Comparison of ENCODE assay signal across 23 cellular contexts in the genomic region with DNA sequence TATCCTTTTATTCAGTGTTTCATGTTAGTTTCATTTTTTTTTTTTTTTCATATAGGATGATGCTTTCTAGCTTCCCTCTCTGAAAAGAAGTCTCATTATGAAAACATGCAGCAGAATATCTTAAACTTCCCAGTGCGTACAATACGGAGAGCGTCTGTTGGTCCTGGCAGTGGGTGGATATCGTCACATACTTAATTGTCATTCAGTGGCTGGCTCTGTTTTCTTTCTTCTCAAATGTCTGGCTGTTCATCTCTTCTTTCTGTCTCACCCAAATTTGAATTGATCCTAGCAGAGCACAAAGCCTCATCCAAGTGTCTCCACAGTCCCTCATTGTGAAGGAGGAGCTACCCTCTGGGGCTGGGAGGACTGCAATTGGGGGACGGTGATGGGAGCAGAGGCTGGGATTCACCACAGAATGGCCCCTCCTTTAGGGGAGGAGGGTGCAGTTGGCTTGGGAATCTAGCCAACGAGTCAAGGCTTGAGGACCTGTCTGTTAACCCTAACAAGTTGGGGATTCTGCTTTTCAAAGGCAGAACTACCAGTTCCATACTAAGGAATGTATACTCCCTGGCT.
DNase-seq lines count a peak whose midpoint lies in the region; FAIRE-seq and TF ChIP-seq lines count a peak whose summit lies in the region.
"Had no signal": no experiment of that assay in that cellular context is flagged by ENCODE, and none has a peak within 500 bp of the region (broad histone marks: within the 10 kb centered on the region; RNA-seq: fewer than 3 reads in every experiment).

No MANE protein-coding gene starts in this region.

- intact Hi-C loops in Calu3 (cut with micrococcal nuclease; ENCODE audit: unreplicated experiment) = no loop called here

- DNase-seq in DMS79 treated with DMSO at 0.1 percent for 48 hours (lab: John Stamatoyannopoulos, UW) = peak; percentile 68
- DNase-seq in DMS79 (lab: John Stamatoyannopoulos, UW) = no peak
- peak; percentile 48 for DNase-seq in NCI-H1694 treated with DMSO at 0.1 percent for 48 hours (lab: John Stamatoyannopoulos, UW)
- peak; percentile 69 for DNase-seq in NCI-H510A treated with DMSO at 0.1 percent for 48 hours (lab: John Stamatoyannopoulos, UW)
- no peak for DNase-seq in neural progenitor cell (ENCODE audit: low spot score)
- DNase-seq in HTR-8/SVneo (ENCODE audit: insufficient read length, low spot score) = no peak
- DNase-seq in iPS-NIHi7 (ENCODE audit: extremely low spot score) = no peak
- no peak for DNase-seq in Calu3
- DNase-seq: ACHN; Caco-2; CD4-positive, alpha-beta memory T cell; GOT3; HCEC 1CT; KG1; NCI-H1105; NCI-H146; NCI-H748 treated with DMSO at 0.1 percent for 48 hours; SIG-M5; T-helper 1 cell had no signal

- H3F3A ChIP-seq in neural progenitor cell (ENCODE audit: low read depth) = no peaks in the 10 kb centered on the region

- H3K36me3 ChIP-seq in neural progenitor cell = no peaks in the 10 kb centered on the region
- H3K36me3 ChIP-seq: BLaER1 treated with 17β-estradiol and CSF1 and Interleukin-3, amounts not matched to agents 10 nM and 100 nM had no signal

- H3K27ac Mint-ChIP-seq in neural progenitor cell (peak overlapping the region; percentile 5), Calu3 (ENCODE audit: unreplicated experiment) (no peak overlapping the region)
- H3K27ac Mint-ChIP-seq: CD4-positive, alpha-beta memory T cell had no signal

- no peak overlapping the region for H3K27ac ChIP-seq in neural progenitor cell
- H3K27ac ChIP-seq: 22Rv1; BLaER1 treated with 17β-estradiol and CSF1 and Interleukin-3, amounts not matched to agents 10 nM and 100 nM had no signal

- no peak for FAIRE-seq in HTR-8/SVneo (lab: Jason Lieb, UNC)
- FAIRE-seq: G401.6, GM12892 had no signal

- H3K9me3 ChIP-seq in neural progenitor cell (ENCODE audit: low read depth) = peaks cover 12% of the 10 kb centered on the region

- H3K79me2 ChIP-seq in neural progenitor cell (ENCODE audit: low read depth) = no peaks in the 10 kb centered on the region

- CTCF ChIA-PET in Calu3 (lab: Charles Lee) = no interaction called here

- no peak for TF ChIP-seq CTCF in neural progenitor cell (IDR thresholded peaks at IDR 0.05)
- TF ChIP-seq CTCF in Calu3 (IDR thresholded peaks at IDR 0.05; ENCODE audit: unreplicated experiment) = no peak

- no TSS peak for BruUV-seq in Calu3 (replicated peaks; lab: Mats Ljungman, UMichigan)

- H3K4me2 ChIP-seq in neural progenitor cell = no peak overlapping the region
- H3K4me2 ChIP-seq: BLaER1 treated with 17β-estradiol and CSF1 and Interleukin-3, amounts not matched to agents 10 nM and 100 nM had no signal

- H3K27me3 Mint-ChIP-seq in neural progenitor cell (ENCODE audit: insufficient read depth, low read depth) (peaks cover 2% of the 10 kb centered on the region), Calu3 (ENCODE audit: unreplicated experiment) (no peaks in the 10 kb centered on the region)

- peaks cover 8% of the 10 kb centered on the region for H3K4me1 Mint-ChIP-seq in neural progenitor cell
- H3K4me1 Mint-ChIP-seq in Calu3 (ENCODE audit: low read depth, unreplicated experiment) = no peaks in the 10 kb centered on the region
- H3K4me1 Mint-ChIP-seq: CD4-positive, alpha-beta memory T cell had no signal

- no peaks in the 10 kb centered on the region for H3K4me1 ChIP-seq in neural progenitor cell
- H3K4me1 ChIP-seq: BLaER1 treated with 17β-estradiol and CSF1 and Interleukin-3, amounts not matched to agents 10 nM and 100 nM; Caco-2 had no signal

- H3K9ac ChIP-seq in neural progenitor cell = no peak overlapping the region
- H3K9ac ChIP-seq: BLaER1 treated with 17β-estradiol and CSF1 and Interleukin-3, amounts not matched to agents 10 nM and 100 nM had no signal

- H3K4me3 Mint-ChIP-seq in neural progenitor cell (no peak overlapping the region), Calu3 (ENCODE audit: low read depth, unreplicated experiment) (no peak overlapping the region)
- H3K4me3 Mint-ChIP-seq: CD4-positive, alpha-beta memory T cell had no signal

- H3K4me3 ChIP-seq in neural progenitor cell = no peak overlapping the region
- H3K4me3 ChIP-seq: BLaER1 treated with 17β-estradiol and CSF1 and Interleukin-3, amounts not matched to agents 10 nM and 100 nM had no signal

- peak overlapping the region; percentile 17 for H2AFZ ChIP-seq in neural progenitor cell (replicated peaks)

- no peaks in the 10 kb centered on the region for H3K27me3 ChIP-seq in neural progenitor cell
- H3K27me3 ChIP-seq: BLaER1 treated with 17β-estradiol and CSF1 and Interleukin-3, amounts not matched to agents 10 nM and 100 nM had no signal

- H4K20me1 ChIP-seq in neural progenitor cell (ENCODE audit: low read depth) = no peaks in the 10 kb centered on the region
- H4K20me1 ChIP-seq: BLaER1 treated with 17β-estradiol and CSF1 and Interleukin-3, amounts not matched to agents 10 nM and 100 nM had no signal

- H3K9me3 Mint-ChIP-seq in neural progenitor cell = peaks cover 7% of the 10 kb centered on the region
- peaks cover 10% of the 10 kb centered on the region for H3K9me3 Mint-ChIP-seq in Calu3 (ENCODE audit: low read depth, unreplicated experiment)

- H3K36me3 Mint-ChIP-seq in neural progenitor cell (no peaks in the 10 kb centered on the region), Calu3 (ENCODE audit: insufficient read depth, unreplicated experiment) (no peaks in the 10 kb centered on the region)
- H3K36me3 Mint-ChIP-seq: CD4-positive, alpha-beta memory T cell had no signal

Comparison
In these comparisons a context has a peak if more than half of its experiments do, and no peak if none do; other contexts are left out.
1. DNase-seq: peak in DMS79 treated with DMSO at 0.1 percent for 48 hours (single experiment), NCI-H1694 treated with DMSO at 0.1 percent for 48 hours (single experiment) and NCI-H510A treated with DMSO at 0.1 percent for 48 hours (single experiment); none in DMS79 (single experiment), neural progenitor cell (single experiment), HTR-8/SVneo (single experiment), iPS-NIHi7 (single experiment) and Calu3 (single experiment).